Comparison of ENCODE assay signal across 8 cellular contexts in the genomic region with DNA sequence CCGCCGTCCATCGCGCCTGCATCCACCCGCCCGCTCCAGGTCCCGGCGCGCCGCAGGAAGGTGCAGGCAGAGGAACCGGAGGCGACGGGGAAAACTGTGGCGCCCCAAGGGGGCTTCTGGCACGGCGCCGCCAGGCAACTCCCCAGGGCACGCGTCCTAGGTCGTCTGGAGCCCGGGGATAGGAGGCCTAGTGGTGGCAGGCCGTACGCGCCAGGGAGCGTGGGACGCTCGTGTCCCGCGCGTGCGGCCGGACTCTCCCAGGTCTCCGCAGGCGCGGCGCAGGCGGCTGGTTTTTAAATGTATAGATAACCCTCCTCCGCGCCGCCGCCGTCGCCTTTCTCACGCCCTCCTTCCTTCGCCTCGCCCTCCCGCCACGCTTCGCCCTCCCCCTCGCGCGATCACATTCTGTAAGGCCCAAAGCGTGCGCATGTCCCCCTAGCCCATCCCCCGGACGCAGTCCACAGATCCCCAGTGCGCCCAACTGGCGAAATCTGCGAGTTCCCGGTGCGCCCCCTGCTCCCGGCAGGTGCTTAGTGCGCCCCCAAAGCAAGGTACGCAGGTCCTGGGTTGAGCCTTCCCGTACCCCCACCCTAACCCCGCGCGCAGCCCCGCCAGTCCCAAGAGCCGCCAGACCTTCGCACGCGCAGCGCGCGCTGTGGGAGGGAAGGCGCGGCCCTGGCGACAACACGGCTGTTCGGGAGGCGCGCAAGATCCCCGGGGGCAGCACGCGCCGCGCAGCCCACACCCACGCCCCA. TPM values are rescaled to one million over a fixed set of nuclear protein-coding genes. Genes with fewer than 3 reads are reported as not detected.
DNase-seq lines count a peak whose midpoint lies in the region; ATAC-seq and TF ChIP-seq lines count a peak whose summit lies in the region.

A gene with protein sequence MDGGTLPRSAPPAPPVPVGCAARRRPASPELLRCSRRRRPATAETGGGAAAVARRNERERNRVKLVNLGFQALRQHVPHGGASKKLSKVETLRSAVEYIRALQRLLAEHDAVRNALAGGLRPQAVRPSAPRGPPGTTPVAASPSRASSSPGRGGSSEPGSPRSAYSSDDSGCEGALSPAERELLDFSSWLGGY (minus strand): TSS at position 267 of the 755 bp plus-strand sequence. CDS start 256 bp downstream, at position 11.

- peaks cover 78% of the 10 kb centered on the region for H3K27me3 Mint-ChIP-seq in Calu3 (ENCODE audit: unreplicated experiment)

- no peak for TF ChIP-seq EP300 in ovary (IDR thresholded peaks at IDR 0.05)

- no peaks in the 10 kb centered on the region for H3K36me3 Mint-ChIP-seq in Calu3 (ENCODE audit: insufficient read depth, unreplicated experiment)

- TF ChIP-seq CTCF in Calu3 (IDR thresholded peaks at IDR 0.05; ENCODE audit: unreplicated experiment) (no peak), Panc1 (IDR thresholded peaks at IDR 0.05) (no peak), esophagus squamous epithelium (IDR thresholded peaks at IDR 0.05) (no peak), ovary (IDR thresholded peaks at IDR 0.05) (no peak)

- H3K4me3 ChIP-seq in Panc1 (ENCODE audit: low read depth in 2 of 2, low read length in 2 of 2): peak within 1 kb of the TSS; percentile 49 to 66
- H3K4me3 ChIP-seq in esophagus squamous epithelium: peak within 1 kb of the TSS; percentile 33 to 67 (median 56)
- peak within 1 kb of the TSS; percentile 40 for H3K4me3 ChIP-seq in ovary

- CTCF ChIA-PET in Calu3 (lab: Charles Lee): no interaction called here
- CTCF ChIA-PET in Panc1 (lab: Charles Lee): no interaction called here

- no peaks in the 10 kb centered on the region for H3K9me3 Mint-ChIP-seq in Calu3 (ENCODE audit: low read depth, unreplicated experiment)

- ATAC-seq in Panc1 (no peak), HG02759 (IDR thresholded peaks at IDR 0.05; ENCODE audit: unreplicated experiment) (no peak), HG02885 (IDR thresholded peaks at IDR 0.05; ENCODE audit: poor library complexity, unreplicated experiment) (no peak)

- 0 to 7% methylated on average over 3 to 11 of the region's 89 CpGs for WGBS in esophagus squamous epithelium, 2 donors
- 1 to 2% (median 1%) methylated on average over 69 to 89 of the region's 89 CpGs for WGBS in ovary, 3 donors

- TF ChIP-seq POLR2A in esophagus squamous epithelium (IDR thresholded peaks at IDR 0.05) (no peak), ovary (IDR thresholded peaks at IDR 0.05) (no peak)

- POLR2A ChIA-PET in Panc1 (lab: Charles Lee): no interaction called here

- in situ Hi-C loops in Panc1 (cut with HindIII; ENCODE audit: low pct_unique_long_range_greater_than_20kb, low sequenced_read_pairs): no loop called here

- H3K9me3 ChIP-seq in Panc1 (ENCODE audit: control insufficient read depth, insufficient read depth, low read depth, low read length) (no peaks in the 10 kb centered on the region), esophagus squamous epithelium (no peaks in the 10 kb centered on the region), ovary (no peaks in the 10 kb centered on the region)

- intact Hi-C loops in Calu3 (cut with micrococcal nuclease; ENCODE audit: unreplicated experiment): no loop called here
- intact Hi-C loops in Panc1 (cut with micrococcal nuclease; ENCODE audit: unreplicated experiment): no loop called here
- intact Hi-C loops in esophagus squamous epithelium (cut with DNase I): no loop called here
- intact Hi-C loops in ovary (cut with DNase I): no loop called here

- H3K36me3 ChIP-seq in Panc1 (ENCODE audit: control insufficient read depth, insufficient read depth, low read length) (no peaks in the 10 kb centered on the region), esophagus squamous epithelium (no peaks in the 10 kb centered on the region), ovary (no peaks in the 10 kb centered on the region)

- H3K27ac ChIP-seq in Panc1 (ENCODE audit: low read length) (no peak within 1 kb of the TSS), esophagus squamous epithelium (peak within 1 kb of the TSS; percentile 60 to 84 (median 80)), ovary (no peak within 1 kb of the TSS)

- BruUV-seq in Calu3 (replicated peaks; lab: Mats Ljungman, UMichigan): no TSS peak
- BruUV-seq in Panc1 (replicated peaks; lab: Mats Ljungman, UMichigan): no TSS peak

- H3K27me3 ChIP-seq in Panc1 (ENCODE audit: control insufficient read depth, insufficient read depth, low read length) (peaks cover 5% of the 10 kb centered on the region), esophagus squamous epithelium (peaks cover 0 to 89% (median 4%) of the 10 kb centered on the region in 4 donors), ovary (peaks cover 4% of the 10 kb centered on the region)

- no peaks in the 10 kb centered on the region for H3K4me1 Mint-ChIP-seq in Calu3 (ENCODE audit: low read depth, unreplicated experiment)

- no peak for DNase-seq in Calu3
- DNase-seq in Panc1 (ENCODE audit: low read depth, low spot score): no peak
- DNase-seq in esophagus squamous epithelium (lab: John Stamatoyannopoulos, UW): no peak
- peak in 3 of 5 donors; percentile 7 to 29 (median 16) for DNase-seq in ovary
- no peak for DNase-seq in NCI-H1048 (lab: John Stamatoyannopoulos, UW)
- DNase-seq in GM19240 (ENCODE audit: insufficient read length, low spot score): no peak

- no peaks in the 10 kb centered on the region for H3K4me1 ChIP-seq in Panc1 (ENCODE audit: control insufficient read depth, insufficient read depth, low read length)
- peaks cover 21 to 46% (median 32%) of the 10 kb centered on the region in 3 donors for H3K4me1 ChIP-seq in esophagus squamous epithelium
- H3K4me1 ChIP-seq in ovary (ENCODE audit: insufficient read depth): peaks cover 5% of the 10 kb centered on the region

- H3K4me3 Mint-ChIP-seq in Calu3 (ENCODE audit: low read depth, unreplicated experiment): peak within 1 kb of the TSS; percentile 71

- H3K27ac Mint-ChIP-seq in Calu3 (ENCODE audit: unreplicated experiment): no peak within 1 kb of the TSS

RNA-seq across cellular contexts. Expression of the gene that starts here (rescaled TPM):
- total RNA-seq in Calu3 (2022) (not detected in 2 replicates), Panc1 (2021; ENCODE audit: unreplicated experiment) (not detected), esophagus squamous epithelium (1 to 10 TPM in 3 of 4 donors, under 1 TPM in 1; 0.67 to 5.1 (median 2.3) TPM), ovary (1 to 10 TPM in 1 of 7 donors, under 1 TPM in 6; 0.18 to 1.3 (median 0.25) TPM)
- not detected for polyA plus RNA-seq in Panc1 (2012; ENCODE audit: insufficient read length)
- under 1 TPM; 0.10 to 0.12 TPM for polyA plus RNA-seq in ovary

Comparison
In these comparisons a context has a peak if more than half of its experiments do, and no peak if none do; other contexts are left out.
1. DNase-seq: peak in ovary (3 of 5); none in Calu3 (single experiment), Panc1 (single experiment), esophagus squamous epithelium (single experiment), NCI-H1048 (single experiment) and GM19240 (single experiment).
2. H3K27ac ChIP-seq: peak in esophagus squamous epithelium (4 of 4); none in Panc1 (single experiment) and ovary (0 of 2).
3. Peak in every context shown above with its lines, with median percentiles within 50 percentile points of each other: H3K4me3 ChIP-seq.